ENCODE assay signal across 34 cellular contexts in genomic region chr1:56583957-56584468, GRCh38. TPM values are rescaled to one million over a fixed set of nuclear protein-coding genes. Genes with fewer than 3 reads are reported as not detected.
"Had no signal": no experiment of that assay in that cellular context is flagged by ENCODE, and none has a peak within 500 bp of the region (broad histone marks: within the 10 kb centered on the region; RNA-seq: fewer than 3 reads in every experiment).

No MANE protein-coding gene starts in this region.

- H3K4me3 ChIP-seq: ascending aorta, breast epithelium, cardiac muscle cell, colonic mucosa, heart left ventricle had no signal

- H3K27ac Mint-ChIP-seq: activated CD4-positive, alpha-beta memory T cell treated with anti-CD3 and anti-CD28 coated beads for 36 hours; activated CD4-positive, alpha-beta T cell treated with anti-CD3 and anti-CD28 coated beads for 36 hours; activated CD4-positive, alpha-beta T cell treated with anti-CD3 and anti-CD28 coated beads, Interleukin-2, amount 10 ng/mL, durations not matched to agents 24 days and 14 days; activated CD8-positive, alpha-beta memory T cell treated with anti-CD3 and anti-CD28 coated beads, Interleukin-2, amount 10 ng/mL, durations not matched to agents 7 days and 5 days; activated CD8-positive, alpha-beta T cell treated with anti-CD3 and anti-CD28 coated beads, Interleukin-2, amount 10 ng/mL, durations not matched to agents 7 days and 5 days; activated naive CD4-positive, alpha-beta T cell treated with anti-CD3 and anti-CD28 coated beads, Interleukin-2, amount 10 ng/mL, durations not matched to agents 7 days and 5 days; activated naive CD4-positive, alpha-beta T cell treated with anti-CD3 and anti-CD28 coated beads, Interleukin-2, amount 50 U/mL, for 72 hours; activated naive CD8-positive, alpha-beta T cell treated with anti-CD3 and anti-CD28 coated beads, Interleukin-2, amount 10 ng/mL, durations not matched to agents 7 days and 5 days; activated T-helper 1 cell treated with anti-CD3 and anti-CD28 coated beads, Interleukin-12 subunit alpha, Interleukin-12 subunit beta, Interleukin-2, Interleukin-4 antibody, amounts not matched to agents 30 ng/mL and 10 ng/mL and 1 ng/mL, durations not matched to agents 14 hours and 24 hours and 36 hours; T-helper 17 cell; T-helper 2 cell treated with Interferon-gamma antibody and Interleukin-4, amounts not matched to agents 5 μg/mL and 100 μg/mL, for 36 hours had no signal

- H3K27ac ChIP-seq: ascending aorta, breast epithelium, cardiac muscle cell, colonic mucosa, heart left ventricle, WERI-Rb-1 had no signal

- H3K9me3 Mint-ChIP-seq: activated CD4-positive, alpha-beta T cell treated with anti-CD3 and anti-CD28 coated beads, Interleukin-2, amount 10 ng/mL, durations not matched to agents 24 days and 14 days; activated naive CD4-positive, alpha-beta T cell treated with anti-CD3 and anti-CD28 coated beads, Interleukin-2, amount 10 ng/mL, durations not matched to agents 7 days and 5 days; activated naive CD4-positive, alpha-beta T cell treated with anti-CD3 and anti-CD28 coated beads, Interleukin-2, amount 50 U/mL, for 72 hours; activated naive CD8-positive, alpha-beta T cell treated with anti-CD3 and anti-CD28 coated beads, Interleukin-2, amount 10 ng/mL, durations not matched to agents 7 days and 5 days; activated T-helper 1 cell treated with anti-CD3 and anti-CD28 coated beads, Interleukin-12 subunit alpha, Interleukin-12 subunit beta, Interleukin-2, Interleukin-4 antibody, amounts not matched to agents 30 ng/mL and 10 ng/mL and 1 ng/mL, durations not matched to agents 14 hours and 24 hours and 36 hours; T-helper 2 cell treated with Interferon-gamma antibody and Interleukin-4, amounts not matched to agents 5 μg/mL and 100 μg/mL, for 36 hours had no signal

- H3K4me1 ChIP-seq: breast epithelium, colonic mucosa had no signal

- H3K36me3 Mint-ChIP-seq: activated CD4-positive, alpha-beta memory T cell treated with anti-CD3 and anti-CD28 coated beads for 36 hours; activated CD8-positive, alpha-beta memory T cell treated with anti-CD3 and anti-CD28 coated beads, Interleukin-2, amount 10 ng/mL, durations not matched to agents 7 days and 5 days; activated naive CD4-positive, alpha-beta T cell treated with anti-CD3 and anti-CD28 coated beads, Interleukin-2, amount 10 ng/mL, durations not matched to agents 7 days and 5 days; activated naive CD4-positive, alpha-beta T cell treated with anti-CD3 and anti-CD28 coated beads, Interleukin-2, amount 50 U/mL, for 72 hours; activated naive CD8-positive, alpha-beta T cell treated with anti-CD3 and anti-CD28 coated beads, Interleukin-2, amount 10 ng/mL, durations not matched to agents 7 days and 5 days; brain had no signal

- H3K36me3 ChIP-seq: ascending aorta, breast epithelium, cardiac muscle cell, colonic mucosa, heart left ventricle, WERI-Rb-1 had no signal

- H3K27me3 ChIP-seq: ascending aorta, breast epithelium, cardiac muscle cell, colonic mucosa, heart left ventricle had no signal

- ATAC-seq: activated CD4-positive, alpha-beta T cell treated with anti-CD3 and anti-CD28 coated beads for 36 hours; activated CD8-positive, alpha-beta memory T cell treated with anti-CD3 and anti-CD28 coated beads, Interleukin-2, amount 10 ng/mL, durations not matched to agents 7 days and 5 days; activated CD8-positive, alpha-beta T cell treated with anti-CD3 and anti-CD28 coated beads, Interleukin-2, amount 10 ng/mL, durations not matched to agents 7 days and 5 days; activated naive CD4-positive, alpha-beta T cell treated with anti-CD3 and anti-CD28 coated beads, Interleukin-2, amount 50 U/mL, for 72 hours; esophagus mucosa; T-helper 17 cell had no signal

- H3K4me1 Mint-ChIP-seq: T-helper 17 cell had no signal

- H3K4me3 Mint-ChIP-seq: activated CD4-positive, alpha-beta memory T cell treated with anti-CD3 and anti-CD28 coated beads for 36 hours; activated CD4-positive, alpha-beta T cell treated with anti-CD3 and anti-CD28 coated beads for 36 hours; activated CD4-positive, alpha-beta T cell treated with anti-CD3 and anti-CD28 coated beads, Interleukin-2, amount 10 ng/mL, durations not matched to agents 24 days and 14 days; activated CD8-positive, alpha-beta memory T cell treated with anti-CD3 and anti-CD28 coated beads, Interleukin-2, amount 10 ng/mL, durations not matched to agents 7 days and 5 days; activated CD8-positive, alpha-beta T cell treated with anti-CD3 and anti-CD28 coated beads, Interleukin-2, amount 10 ng/mL, durations not matched to agents 7 days and 5 days; activated naive CD4-positive, alpha-beta T cell treated with anti-CD3 and anti-CD28 coated beads, Interleukin-2, amount 10 ng/mL, durations not matched to agents 7 days and 5 days; activated naive CD8-positive, alpha-beta T cell treated with anti-CD3 and anti-CD28 coated beads, Interleukin-2, amount 10 ng/mL, durations not matched to agents 7 days and 5 days; activated T-helper 1 cell treated with anti-CD3 and anti-CD28 coated beads, Interleukin-12 subunit alpha, Interleukin-12 subunit beta, Interleukin-2, Interleukin-4 antibody, amounts not matched to agents 30 ng/mL and 10 ng/mL and 1 ng/mL, durations not matched to agents 14 hours and 24 hours and 36 hours; T-helper 17 cell; T-helper 2 cell treated with Interferon-gamma antibody and Interleukin-4, amounts not matched to agents 5 μg/mL and 100 μg/mL, for 36 hours had no signal

- DNase-seq: activated CD4-positive, alpha-beta memory T cell treated with anti-CD3 and anti-CD28 coated beads for 36 hours; activated CD4-positive, alpha-beta T cell treated with anti-CD3 and anti-CD28 coated beads for 36 hours; activated CD4-positive, alpha-beta T cell treated with anti-CD3 and anti-CD28 coated beads, Interleukin-2, amount 10 ng/mL, durations not matched to agents 24 days and 14 days; activated CD4-positive, CD25-positive, alpha-beta regulatory T cell; activated CD4-positive, CD25-positive, alpha-beta regulatory T cell treated with anti-CD3 and anti-CD28 coated beads, Interleukin-2, amount 50 U/mL, for 72 hours; activated CD8-positive, alpha-beta memory T cell treated with anti-CD3 and anti-CD28 coated beads, Interleukin-2, amount 10 ng/mL, durations not matched to agents 7 days and 5 days; activated CD8-positive, alpha-beta memory T cell treated with anti-CD3 and anti-CD28 coated beads, Interleukin-2, amount 50 U/mL, for 4 hours; activated CD8-positive, alpha-beta T cell treated with anti-CD3 and anti-CD28 coated beads, Interleukin-2, amount 10 ng/mL, durations not matched to agents 7 days and 5 days; activated gamma-delta T cell; activated naive CD4-positive, alpha-beta T cell; activated naive CD4-positive, alpha-beta T cell treated with anti-CD3 and anti-CD28 coated beads, Interleukin-2, amount 10 ng/mL, durations not matched to agents 7 days and 5 days; activated naive CD8-positive, alpha-beta T cell treated with anti-CD3 and anti-CD28 coated beads, Interleukin-2, amount 10 ng/mL, durations not matched to agents 7 days and 5 days; activated T-cell treated with anti-CD3 and anti-CD28 coated beads, Interleukin-2, amount 50 U/mL, for 1 hour; activated T-cell treated with anti-CD3 and anti-CD28 coated beads, Interleukin-2, amount 50 U/mL, for 48 hours; central memory CD4-positive, alpha-beta T cell; cerebellar nuclear complex; colonic mucosa; effector CD8-positive, alpha-beta T cell; foreskin fibroblast; glutamatergic neuron; heart left ventricle; T-helper 1 cell; T-helper 17 cell; T1000; WERI-Rb-1 had no signal

- H3K9me3 ChIP-seq: ascending aorta, breast epithelium, colonic mucosa, heart left ventricle had no signal

RNA-seq across cellular contexts. Expression of gene PLPP3, which starts 4.7 kb away (rescaled TPM):
- total RNA-seq: activated CD4-positive, alpha-beta memory T cell treated with anti-CD3 and anti-CD28 coated beads for 36 hours; activated CD4-positive, alpha-beta T cell treated with anti-CD3 and anti-CD28 coated beads for 36 hours; activated CD4-positive, alpha-beta T cell treated with anti-CD3 and anti-CD28 coated beads, Interleukin-2, amount 10 ng/mL, durations not matched to agents 24 days and 14 days; activated CD8-positive, alpha-beta memory T cell treated with anti-CD3 and anti-CD28 coated beads for 36 hours; activated CD8-positive, alpha-beta memory T cell treated with anti-CD3 and anti-CD28 coated beads, Interleukin-2, amount 10 ng/mL, durations not matched to agents 7 days and 5 days; activated CD8-positive, alpha-beta T cell treated with anti-CD3 and anti-CD28 coated beads, Interleukin-2, amount 10 ng/mL, durations not matched to agents 7 days and 5 days; activated naive CD4-positive, alpha-beta T cell treated with anti-CD3 and anti-CD28 coated beads, Interleukin-2, amount 50 U/mL, for 72 hours; activated T-helper 1 cell treated with anti-CD3 and anti-CD28 coated beads, Interleukin-12 subunit alpha, Interleukin-12 subunit beta, Interleukin-2, Interleukin-4 antibody, amounts not matched to agents 30 ng/mL and 10 ng/mL and 1 ng/mL, durations not matched to agents 14 hours and 24 hours and 36 hours had no signal
